10 cellular contexts compared by ENCODE assay signal in genomic region chr2:234366891-234367290, GRCh38.
DNase-seq lines count a peak whose midpoint lies in the region; ATAC-seq and TF ChIP-seq lines count a peak whose summit lies in the region.
"Had no signal": no experiment of that assay in that cellular context is flagged by ENCODE, and none has a peak within 500 bp of the region (broad histone marks: within the 10 kb centered on the region; RNA-seq: fewer than 3 reads in every experiment).

No MANE protein-coding gene starts in this region.

- TF ChIP-seq POLR2A in Peyer's patch (IDR thresholded peaks at IDR 0.05): no peak

- peaks cover 26 to 66% (median 60%) of the 10 kb centered on the region in 4 donors for H3K4me1 Mint-ChIP-seq in naive thymus-derived CD8-positive, alpha-beta T cell

- no peaks in the 10 kb centered on the region for H3K9me3 Mint-ChIP-seq in naive thymus-derived CD8-positive, alpha-beta T cell

- H3K4me1 ChIP-seq in Peyer's patch: peaks cover 0 to 10% (median 0%) of the 10 kb centered on the region in 4 donors

- H3K27ac ChIP-seq in Peyer's patch: peak overlapping the region in 1 of 4 donors; percentile 47

- TF ChIP-seq CTCF in choroid plexus epithelial cell (conservative IDR thresholded peaks at IDR 0.05; ENCODE audit: low read depth, low read length) (no peak), Peyer's patch (IDR thresholded peaks at IDR 0.05) (no peak)

- peak overlapping the region in 8 of 10 donors; percentile 0 to 73 (median 35) for H3K4me3 Mint-ChIP-seq in naive thymus-derived CD8-positive, alpha-beta T cell

- no peaks in the 10 kb centered on the region for H3K27me3 ChIP-seq in Peyer's patch

- peak in 2 of 3 experiments; percentile 22 to 73 for DNase-seq in NCI-H1417 (lab: John Stamatoyannopoulos, UW)
- DNase-seq in NCI-H1417 treated with DMSO at 0.1 percent for 48 hours (lab: John Stamatoyannopoulos, UW): no peak
- peak; percentile 33 for DNase-seq in GM03348 (ENCODE audit: low spot score)
- peak; percentile 71 for DNase-seq in choroid plexus epithelial cell (ENCODE audit: low read depth)
- DNase-seq in naive thymus-derived CD8-positive, alpha-beta T cell: no peak
- DNase-seq in Peyer's patch: no peak
- no peak for DNase-seq in SW480 (ENCODE audit: low spot score)
- DNase-seq: left cardiac atrium, NCI-H82 had no signal

- no peaks in the 10 kb centered on the region for H3K36me3 Mint-ChIP-seq in naive thymus-derived CD8-positive, alpha-beta T cell

- ATAC-seq in naive thymus-derived CD8-positive, alpha-beta T cell: no peak
- ATAC-seq in HG02840 (IDR thresholded peaks at IDR 0.05; ENCODE audit: low FRiP score, unreplicated experiment): no peak

- H3K4me3 ChIP-seq in choroid plexus epithelial cell (ENCODE audit: low read depth, low read length) (no peak overlapping the region), Peyer's patch (no peak overlapping the region)

- peaks cover 0 to 2% (median 0%) of the 10 kb centered on the region in 5 donors for H3K27me3 Mint-ChIP-seq in naive thymus-derived CD8-positive, alpha-beta T cell

- POLR2A ChIA-PET in naive thymus-derived CD8-positive, alpha-beta T cell (lab: Charles Lee): interaction anchor here (0.6 to 1.2 kb wide), 2 partner anchors 60 to 76 kb away, joined by 3 to 4 read pairs; no protein-coding TSS in a partner anchor

- no peaks in the 10 kb centered on the region for H3K36me3 ChIP-seq in Peyer's patch

- peak overlapping the region in 9 of 10 donors; percentile 11 to 94 (median 70) for H3K27ac Mint-ChIP-seq in naive thymus-derived CD8-positive, alpha-beta T cell

- no peaks in the 10 kb centered on the region for H3K9me3 ChIP-seq in Peyer's patch

Comparison
In these comparisons a context has a peak if more than half of its experiments do, and no peak if none do; other contexts are left out.
1. DNase-seq: peak in NCI-H1417 (2 of 3), GM03348 (single experiment) and choroid plexus epithelial cell (single experiment); none in NCI-H1417 treated with DMSO at 0.1 percent for 48 hours (single experiment), naive thymus-derived CD8-positive, alpha-beta T cell (0 of 10), Peyer's patch (0 of 3) and SW480 (single experiment).